13 cellular contexts compared by ENCODE assay signal in genomic region chr16:11089504-11090124, GRCh38.
DNase-seq lines count a peak whose midpoint lies in the region; ATAC-seq and TF ChIP-seq lines count a peak whose summit lies in the region.
"Had no signal": no experiment of that assay in that cellular context is flagged by ENCODE, and none has a peak within 500 bp of the region (broad histone marks: within the 10 kb centered on the region; RNA-seq: fewer than 3 reads in every experiment).

No MANE protein-coding gene starts in this region.

- dilution Hi-C loops in IMR-90 (cut with HindIII; ENCODE audit: low sequenced_read_pairs, unreplicated experiment), result no loop called here

- peak; percentile 20; the same call in 1 of the 2 replicates for TF ChIP-seq RAD21 in IMR-90 (IDR thresholded peaks at IDR 0.05; ENCODE audit: low read length)

- peak overlapping the region; percentile 53 for H3K56ac ChIP-seq in IMR-90 (ENCODE audit: extremely low read depth, insufficient read depth, low read length)

- peak overlapping the region; percentile 98 for H2BK20ac ChIP-seq in IMR-90 (ENCODE audit: low read depth, low read length)

- peak overlapping the region; percentile 97 for H4K5ac ChIP-seq in IMR-90 (ENCODE audit: low read depth, low read length)

- intact Hi-C loops in IMR-90 (cut with micrococcal nuclease) (loop anchor here (1.0 to 5.0 kb wide), 3 partner anchors 44 to 163 kb away; no protein-coding TSS in a partner anchor), colonic mucosa (cut with DNase I) (no loop called here), mucosa of descending colon (cut with DNase I, micrococcal nuclease) (no loop called here)

- H2BK15ac ChIP-seq in IMR-90 (ENCODE audit: low read depth, low read length), result peak overlapping the region; percentile 94

- H2BK120ac ChIP-seq in IMR-90 (ENCODE audit: low read depth, low read length), result peak overlapping the region; percentile 98

- H3K36me3 ChIP-seq in BLaER1, result peaks cover 48% of the 10 kb centered on the region
- H3K36me3 ChIP-seq in IMR-90 (ENCODE audit: control insufficient read depth, insufficient read depth, low read length), result no peaks in the 10 kb centered on the region
- no peaks in the 10 kb centered on the region for H3K36me3 ChIP-seq in colonic mucosa
- H3K36me3 ChIP-seq in mucosa of descending colon (ENCODE audit: low read depth), result no peaks in the 10 kb centered on the region

- no peaks in the 10 kb centered on the region for H3K9me3 ChIP-seq in BLaER1
- no peaks in the 10 kb centered on the region for H3K9me3 ChIP-seq in IMR-90 (ENCODE audit: control insufficient read depth, insufficient read depth, low read length)
- no peaks in the 10 kb centered on the region for H3K9me3 ChIP-seq in colonic mucosa
- H3K9me3 ChIP-seq in mucosa of descending colon, result no peaks in the 10 kb centered on the region

- WGBS in IMR-90 (ENCODE audit: extremely low coverage in 2 of 2, insufficient read length in 1 of 2), 2 experiments, result 0% methylated on average over 1 of the region's 12 CpGs; no CpG with 5 or more reads in 1 of the 2 experiments

- ATAC-seq in IMR-90 (ENCODE audit: low read depth) (peak; percentile 82), mucosa of descending colon (peak; percentile 80), HG03039 (IDR thresholded peaks at IDR 0.05; ENCODE audit: unreplicated experiment) (no peak)

- peaks cover 0 to 42% of the 10 kb centered on the region in 2 experiments; a peak in 3 of 4 replicates for H3K79me1 ChIP-seq in IMR-90 (ENCODE audit: low read depth in 1 of 2, low read length in 2 of 2)

- peak overlapping the region; percentile 90 for H3K23ac ChIP-seq in IMR-90 (ENCODE audit: low read depth, low read length)

- H3K4me1 ChIP-seq in BLaER1, result peaks cover 67% of the 10 kb centered on the region
- H3K4me1 ChIP-seq in IMR-90 (ENCODE audit: control insufficient read depth, insufficient read depth, low read length), result peaks cover 50% of the 10 kb centered on the region
- peaks cover 18% of the 10 kb centered on the region for H3K4me1 ChIP-seq in colonic mucosa
- H3K4me1 ChIP-seq in mucosa of descending colon (ENCODE audit: low read depth), result peaks cover 28% of the 10 kb centered on the region

- POLR2A ChIA-PET in IMR-90 (lab: Charles Lee; ENCODE audit: unreplicated experiment), result interaction anchor here (0.8 kb wide), 1 partner anchor 165 kb away, joined by 4 read pairs; no protein-coding TSS in a partner anchor

- peak overlapping the region; percentile 94 for H3K14ac ChIP-seq in IMR-90 (replicated peaks; ENCODE audit: low read depth, low read length)

- no peak for TF ChIP-seq POLR2A in IMR-90 (IDR thresholded peaks at IDR 0.05; ENCODE audit: low read depth, low read length)

- H3K9ac ChIP-seq in BLaER1 (no peak overlapping the region), IMR-90 (ENCODE audit: low read depth, low read length) (peak overlapping the region; percentile 38), colonic mucosa (ENCODE audit: low read depth in 2 of 2, low read length in 2 of 2) (peak overlapping the region in 1 of 2 donors; percentile 13)

- H3K4me2 ChIP-seq in BLaER1 (peak overlapping the region; percentile 71), IMR-90 (ENCODE audit: low read depth, low read length) (peak overlapping the region; percentile 18)

- H2AK5ac ChIP-seq in IMR-90 (ENCODE audit: low read depth, low read length), result peak overlapping the region; percentile 98

- DNase-seq in IMR-90 (peak; percentile 99), colonic mucosa (peak; percentile 61), mucosa of descending colon (peak; percentile 60 to 76 (median 62)), NCI-H1694 treated with DMSO at 0.1 percent for 48 hours (lab: John Stamatoyannopoulos, UW) (no peak), germinal center (ENCODE audit: low spot score) (no peak)
- DNase-seq in stimulated activated CD4-positive, alpha-beta T cell treated with anti-CD3 and anti-CD28 coated beads, Interleukin-4, amount 100 ng/mL, for 4 hours, result no peak
- DNase-seq: activated naive CD4-positive, alpha-beta T cell; effector CD4-positive, alpha-beta T cell; naive B cell; NCI-H510A; Right ventricle myocardium superior had no signal

- peak overlapping the region; percentile 58 for H2AFZ ChIP-seq in IMR-90 (replicated peaks; ENCODE audit: low read length, poor library complexity)

- H2AK9ac ChIP-seq in IMR-90 (replicated peaks; ENCODE audit: low read depth, low read length, poor library complexity), result peak overlapping the region; percentile 89

- BruUV-seq in IMR-90 (replicated peaks; lab: Mats Ljungman, UMichigan), result no TSS peak

- TF ChIP-seq CTCF in IMR-90 (conservative IDR thresholded peaks at IDR 0.05; ENCODE audit: low read depth, low read length), result no peak
- TF ChIP-seq CTCF in colonic mucosa (IDR thresholded peaks at IDR 0.05), result no peak
- TF ChIP-seq CTCF in mucosa of descending colon (IDR thresholded peaks at IDR 0.05), result no peak

- H3K27me3 ChIP-seq in BLaER1 (no peaks in the 10 kb centered on the region), IMR-90 (ENCODE audit: control insufficient read depth, insufficient read depth, low read length) (no peaks in the 10 kb centered on the region), colonic mucosa (no peaks in the 10 kb centered on the region)

- in situ Hi-C loops in IMR-90 (cut with MboI; ENCODE audit: low sequenced_read_pairs), result loop anchor here (10.0 kb wide), 1 partner anchor 105 kb away; no protein-coding TSS in a partner anchor

- H3K18ac ChIP-seq in IMR-90 (ENCODE audit: low read depth, low read length), result peak overlapping the region; percentile 97

- peak overlapping the region; percentile 96 for H3K4ac ChIP-seq in IMR-90 (ENCODE audit: low read depth, low read length)

- peaks cover 45% of the 10 kb centered on the region for H3K9me1 ChIP-seq in IMR-90 (ENCODE audit: insufficient read depth, low read length)

- 0 out of 2 replicates have a peak overlapping the region, but pooled peaks have one; percentile 49 for H3K27ac ChIP-seq in BLaER1
- H3K27ac ChIP-seq in IMR-90 (ENCODE audit: insufficient read depth, low read length), result peak overlapping the region; percentile 93
- H3K27ac ChIP-seq in colonic mucosa, result peak overlapping the region; percentile 37

- peak overlapping the region; percentile 98 for H4K91ac ChIP-seq in IMR-90 (ENCODE audit: insufficient read depth, low read depth, low read length)

- CTCF ChIA-PET in IMR-90 (lab: Yijun Ruan, JAX), result interaction anchor here (1.0 kb wide), 1 partner anchor 97 kb away, joined by 3 read pairs; no protein-coding TSS in a partner anchor

- peak overlapping the region; percentile 93 for H2BK5ac ChIP-seq in IMR-90 (ENCODE audit: low read depth, low read length, poor library complexity, severe bottlenecking)

- H4K20me1 ChIP-seq in BLaER1 (no peaks in the 10 kb centered on the region), IMR-90 (ENCODE audit: insufficient read depth, low read length) (0 out of 2 replicates have a peak, but pooled peaks cover 3% of the 10 kb centered on the region)

- H3K4me3 ChIP-seq in BLaER1, result no peak overlapping the region
- H3K4me3 ChIP-seq in IMR-90 (ENCODE audit: insufficient read depth, low read depth, low read length), result no peak overlapping the region
- no peak overlapping the region for H3K4me3 ChIP-seq in colonic mucosa
- no peak overlapping the region for H3K4me3 ChIP-seq in mucosa of descending colon

- H4K8ac ChIP-seq in IMR-90 (ENCODE audit: low read depth in 2 of 2, low read length in 2 of 2), result peak overlapping the region; percentile 64 to 92

TF ChIP-seq in IMR-90, 13 proteins besides CTCF, POLR2A, EP300 and RAD21:
- TF ChIP-seq MAZ (IDR thresholded peaks at IDR 0.05; ENCODE audit: borderline replicate concordance, low read depth, low read length) (peak; percentile 58; the same call in 1 of the 2 replicates), USF2 (IDR thresholded peaks at IDR 0.05; ENCODE audit: low read depth, low read length) (no peak; the same call in 1 of the 2 replicates), BHLHE40 (IDR thresholded peaks at IDR 0.05; ENCODE audit: low read depth, low read length) (peak; percentile 63), FOS (IDR thresholded peaks at IDR 0.05; ENCODE audit: low read depth, low read length) (peak; percentile 50; the same call in 1 of the 2 replicates), SMC3 (IDR thresholded peaks at IDR 0.05; ENCODE audit: low read depth, low read length) (no peak; the same call in 1 of the 2 replicates), RCOR1 (IDR thresholded peaks at IDR 0.05; ENCODE audit: insufficient replicate concordance, low read length) (peak; percentile 66), NFE2L2 (IDR thresholded peaks at IDR 0.05; ENCODE audit: low read depth, low read length) (peak; percentile 83), MXI1 (IDR thresholded peaks at IDR 0.05; ENCODE audit: borderline replicate concordance, low read depth, low read length) (peak; percentile 34; the same call in 1 of the 2 replicates)
TF ChIP-seq in IMR-90: peak in this region for 6.

Comparison
In these comparisons a context has a peak if more than half of its experiments do, and no peak if none do; other contexts are left out.
1. H3K27ac ChIP-seq: peak in every context shown above with its lines; median percentile 93 in IMR-90; 49 in BLaER1; 37 in colonic mucosa.
2. DNase-seq: peak in IMR-90 (single experiment), colonic mucosa (single experiment) and mucosa of descending colon (3 of 3); none in stimulated activated CD4-positive, alpha-beta T cell treated with anti-CD3 and anti-CD28 coated beads, Interleukin-4, amount 100 ng/mL, for 4 hours (0 of 2), NCI-H1694 treated with DMSO at 0.1 percent for 48 hours (single experiment) and germinal center (single experiment).